ENCODE assay signal across 22 cellular contexts in genomic region chr15:70400766-70401541, GRCh38.
"Had no signal": no experiment of that assay in that cellular context is flagged by ENCODE, and none has a peak within 500 bp of the region (broad histone marks: within the 10 kb centered on the region; RNA-seq: fewer than 3 reads in every experiment).

No MANE protein-coding gene starts in this region.

- H3K9me3 ChIP-seq: mucosa of descending colon, pancreas had no signal

- DNase-seq: activated CD4-positive, alpha-beta T cell treated with anti-CD3 and anti-CD28 coated beads, Interleukin-2, amount 10 ng/mL, durations not matched to agents 7 days and 5 days; activated CD4-positive, CD25-positive, alpha-beta regulatory T cell; activated CD8-positive, alpha-beta memory T cell treated with anti-CD3 and anti-CD28 coated beads, Interleukin-2, amount 50 U/mL, for 48 hours; activated gamma-delta T cell; activated T-cell treated with anti-CD3 and anti-CD28 coated beads, Interleukin-2, amount 50 U/mL, for 72 hours; amniotic stem cell; brain microvascular endothelial cell; cortex of kidney; effector CD4-positive, alpha-beta T cell; foreskin keratinocyte; heart left ventricle; mammary epithelial cell; mucosa of descending colon; naive thymus-derived CD8-positive, alpha-beta T cell; pancreas; stimulated activated CD4-positive, alpha-beta T cell treated with anti-CD3 and anti-CD28 coated beads, Interleukin-15, amount 100 ng/mL, for 24 hours; stimulated activated CD4-positive, alpha-beta T cell treated with anti-CD3 and anti-CD28 coated beads, Interleukin-4, amount 100 ng/mL, for 1 hour; stimulated activated naive CD4-positive, alpha-beta T cell; substantia nigra; trophoblast cell had no signal

- H3K4me1 ChIP-seq: foreskin keratinocyte, pancreas had no signal

- H3K27ac ChIP-seq: brain microvascular endothelial cell, foreskin keratinocyte, heart left ventricle, pancreas had no signal

- H3K36me3 ChIP-seq: brain microvascular endothelial cell, esophagus muscularis mucosa, heart left ventricle, pancreas had no signal

- H3K27me3 ChIP-seq: pancreas had no signal

- ATAC-seq: activated naive CD4-positive, alpha-beta T cell treated with anti-CD3 and anti-CD28 coated beads, Interleukin-2, amount 50 U/mL, for 72 hours; activated T-cell treated with anti-CD3 and anti-CD28 coated beads, Interleukin-2, amount 50 U/mL, for 72 hours; foreskin keratinocyte; mucosa of descending colon; naive thymus-derived CD8-positive, alpha-beta T cell had no signal

- H3K4me3 ChIP-seq: esophagus muscularis mucosa, heart left ventricle, mucosa of descending colon, pancreas had no signal
